16 cellular contexts compared by ENCODE assay signal in genomic region chr9:126459965-126460843, GRCh38.
DNase-seq lines count a peak whose midpoint lies in the region; ATAC-seq and TF ChIP-seq lines count a peak whose summit lies in the region.
"Had no signal": no experiment of that assay in that cellular context is flagged by ENCODE, and none has a peak within 500 bp of the region (broad histone marks: within the 10 kb centered on the region; RNA-seq: fewer than 3 reads in every experiment).

No MANE protein-coding gene starts in this region.

- no peak for ATAC-seq in activated naive CD8-positive, alpha-beta T cell treated with anti-CD3 and anti-CD28 coated beads, Interleukin-2, amount 10 ng/mL, durations not matched to agents 7 days and 5 days (ENCODE audit: low read depth)
- no peak for ATAC-seq in left ventricle myocardium superior

- H3K4me3 Mint-ChIP-seq in activated naive CD8-positive, alpha-beta T cell treated with anti-CD3 and anti-CD28 coated beads, Interleukin-2, amount 10 ng/mL, durations not matched to agents 7 days and 5 days: no peak overlapping the region
- no peak overlapping the region for H3K4me3 Mint-ChIP-seq in activated naive CD8-positive, alpha-beta T cell treated with anti-CD3 and anti-CD28 coated beads for 36 hours
- no peak overlapping the region for H3K4me3 Mint-ChIP-seq in endodermal cell
- no peak overlapping the region for H3K4me3 Mint-ChIP-seq in osteocyte (ENCODE audit: unreplicated experiment)
- H3K4me3 Mint-ChIP-seq: B cell had no signal

- H3K36me3 ChIP-seq in endodermal cell (ENCODE audit: control insufficient read depth, insufficient read depth, low read length): no peaks in the 10 kb centered on the region
- H3K36me3 ChIP-seq in uterus: no peaks in the 10 kb centered on the region

- H3K4me1 Mint-ChIP-seq in activated naive CD8-positive, alpha-beta T cell treated with anti-CD3 and anti-CD28 coated beads, Interleukin-2, amount 10 ng/mL, durations not matched to agents 7 days and 5 days: peaks cover 14% of the 10 kb centered on the region
- peaks cover under 1% of the 10 kb centered on the region for H3K4me1 Mint-ChIP-seq in activated naive CD8-positive, alpha-beta T cell treated with anti-CD3 and anti-CD28 coated beads for 36 hours
- H3K4me1 Mint-ChIP-seq in endodermal cell (peaks cover 4% of the 10 kb centered on the region), osteocyte (ENCODE audit: unreplicated experiment) (no peaks in the 10 kb centered on the region)
- H3K4me1 Mint-ChIP-seq: B cell had no signal

- no peak overlapping the region for H3K4me3 ChIP-seq in endodermal cell (ENCODE audit: low read length)
- H3K4me3 ChIP-seq in uterus: no peak overlapping the region
- H3K4me3 ChIP-seq: PC-9 had no signal

- no peaks in the 10 kb centered on the region for H3K9me3 ChIP-seq in endodermal cell (ENCODE audit: control insufficient read depth, low read length)
- no peaks in the 10 kb centered on the region for H3K9me3 ChIP-seq in uterus
- H3K9me3 ChIP-seq: Caco-2 had no signal

- H3K9ac ChIP-seq in endodermal cell (ENCODE audit: extremely low read depth, low read length, poor library complexity, severe bottlenecking): no peak overlapping the region

- POLR2A ChIA-PET in activated naive CD8-positive, alpha-beta T cell treated with anti-CD3 and anti-CD28 coated beads, Interleukin-2, amount 10 ng/mL, durations not matched to agents 7 days and 5 days (lab: Charles Lee): no interaction called here

- no peaks in the 10 kb centered on the region for H3K27me3 Mint-ChIP-seq in activated naive CD8-positive, alpha-beta T cell treated with anti-CD3 and anti-CD28 coated beads, Interleukin-2, amount 10 ng/mL, durations not matched to agents 7 days and 5 days
- H3K27me3 Mint-ChIP-seq in activated naive CD8-positive, alpha-beta T cell treated with anti-CD3 and anti-CD28 coated beads for 36 hours: no peaks in the 10 kb centered on the region
- H3K27me3 Mint-ChIP-seq in endodermal cell (ENCODE audit: insufficient read depth): no peaks in the 10 kb centered on the region
- no peaks in the 10 kb centered on the region for H3K27me3 Mint-ChIP-seq in osteocyte (ENCODE audit: unreplicated experiment)
- H3K27me3 Mint-ChIP-seq: B cell; CD4-positive, CD25-positive, alpha-beta regulatory T cell had no signal

- no peak overlapping the region for H3K27ac Mint-ChIP-seq in activated naive CD8-positive, alpha-beta T cell treated with anti-CD3 and anti-CD28 coated beads, Interleukin-2, amount 10 ng/mL, durations not matched to agents 7 days and 5 days
- H3K27ac Mint-ChIP-seq in activated naive CD8-positive, alpha-beta T cell treated with anti-CD3 and anti-CD28 coated beads for 36 hours: no peak overlapping the region
- H3K27ac Mint-ChIP-seq in endodermal cell: no peak overlapping the region
- H3K27ac Mint-ChIP-seq in osteocyte (ENCODE audit: unreplicated experiment): no peak overlapping the region
- H3K27ac Mint-ChIP-seq: B cell had no signal

- intact Hi-C loops in uterus (cut with DNase I; ENCODE audit: low total_unique reads): no loop called here
- intact Hi-C loops in left ventricle myocardium superior (cut with micrococcal nuclease): no loop called here

- no peaks in the 10 kb centered on the region for H3K27me3 ChIP-seq in endodermal cell (ENCODE audit: control insufficient read depth, insufficient read depth, low read length, poor library complexity, severe bottlenecking)
- no peaks in the 10 kb centered on the region for H3K27me3 ChIP-seq in uterus

- peaks cover 13% of the 10 kb centered on the region for H3K36me3 Mint-ChIP-seq in activated naive CD8-positive, alpha-beta T cell treated with anti-CD3 and anti-CD28 coated beads, Interleukin-2, amount 10 ng/mL, durations not matched to agents 7 days and 5 days
- peaks cover 6% of the 10 kb centered on the region for H3K36me3 Mint-ChIP-seq in activated naive CD8-positive, alpha-beta T cell treated with anti-CD3 and anti-CD28 coated beads for 36 hours
- H3K36me3 Mint-ChIP-seq in endodermal cell (ENCODE audit: low read depth): peaks cover 2% of the 10 kb centered on the region
- peaks cover 7% of the 10 kb centered on the region for H3K36me3 Mint-ChIP-seq in osteocyte (ENCODE audit: unreplicated experiment)

- no peak for TF ChIP-seq POLR2A in uterus (IDR thresholded peaks at IDR 0.05)

- no peak overlapping the region for H3K27ac ChIP-seq in endodermal cell (ENCODE audit: low read depth, low read length)
- no peak overlapping the region for H3K27ac ChIP-seq in uterus
- H3K27ac ChIP-seq: PC-9 had no signal

- 92 to 95% methylated on average over 7 to 13 of the region's 14 CpGs for WGBS in endodermal cell (ENCODE audit: insufficient coverage in 1 of 2, insufficient read length in 1 of 2), 2 experiments

- no peaks in the 10 kb centered on the region for H3K4me1 ChIP-seq in endodermal cell (ENCODE audit: control insufficient read depth, insufficient read depth, low read length)
- H3K4me1 ChIP-seq in uterus: no peaks in the 10 kb centered on the region
- H3K4me1 ChIP-seq: Caco-2 had no signal

- no peak for TF ChIP-seq CTCF in endodermal cell (conservative IDR thresholded peaks at IDR 0.05)
- no peak for TF ChIP-seq CTCF in osteocyte (IDR thresholded peaks at IDR 0.05)
- no peak for TF ChIP-seq CTCF in uterus (IDR thresholded peaks at IDR 0.05)

- H3K9me3 Mint-ChIP-seq in activated naive CD8-positive, alpha-beta T cell treated with anti-CD3 and anti-CD28 coated beads, Interleukin-2, amount 10 ng/mL, durations not matched to agents 7 days and 5 days: peaks cover 3% of the 10 kb centered on the region
- H3K9me3 Mint-ChIP-seq in activated naive CD8-positive, alpha-beta T cell treated with anti-CD3 and anti-CD28 coated beads for 36 hours: peaks cover 2% of the 10 kb centered on the region
- H3K9me3 Mint-ChIP-seq in endodermal cell (no peaks in the 10 kb centered on the region), osteocyte (ENCODE audit: unreplicated experiment) (no peaks in the 10 kb centered on the region)
- H3K9me3 Mint-ChIP-seq: CD4-positive, CD25-positive, alpha-beta regulatory T cell had no signal

- peak; percentile 16 for DNase-seq in activated naive CD8-positive, alpha-beta T cell treated with anti-CD3 and anti-CD28 coated beads, Interleukin-2, amount 10 ng/mL, durations not matched to agents 7 days and 5 days
- no peak for DNase-seq in activated naive CD8-positive, alpha-beta T cell treated with anti-CD3 and anti-CD28 coated beads for 36 hours
- DNase-seq in endodermal cell (peak; percentile 32), osteocyte (ENCODE audit: extremely low spot score, unreplicated experiment) (peak; percentile 75), cortex of kidney (lab: John Stamatoyannopoulos, UW) (no peak), uterus (no peak), EL (no peak), left ventricle myocardium superior (no peak)
- DNase-seq: Caco-2; CD4-positive, CD25-positive, alpha-beta regulatory T cell; DMS153; NCI-H1048; NCI-H1436 treated with DMSO at 0.1 percent for 48 hours; NCI-H2081; PC-9 had no signal

Comparison
In these comparisons a context has a peak if more than half of its experiments do, and no peak if none do; other contexts are left out.
1. DNase-seq: peak in activated naive CD8-positive, alpha-beta T cell treated with anti-CD3 and anti-CD28 coated beads, Interleukin-2, amount 10 ng/mL, durations not matched to agents 7 days and 5 days (single experiment), endodermal cell (single experiment) and osteocyte (single experiment); none in activated naive CD8-positive, alpha-beta T cell treated with anti-CD3 and anti-CD28 coated beads for 36 hours (single experiment), cortex of kidney (single experiment), uterus (0 of 2), EL (single experiment) and left ventricle myocardium superior (single experiment).